ENCODE assay signal across 8 cellular contexts in the genomic region with DNA sequence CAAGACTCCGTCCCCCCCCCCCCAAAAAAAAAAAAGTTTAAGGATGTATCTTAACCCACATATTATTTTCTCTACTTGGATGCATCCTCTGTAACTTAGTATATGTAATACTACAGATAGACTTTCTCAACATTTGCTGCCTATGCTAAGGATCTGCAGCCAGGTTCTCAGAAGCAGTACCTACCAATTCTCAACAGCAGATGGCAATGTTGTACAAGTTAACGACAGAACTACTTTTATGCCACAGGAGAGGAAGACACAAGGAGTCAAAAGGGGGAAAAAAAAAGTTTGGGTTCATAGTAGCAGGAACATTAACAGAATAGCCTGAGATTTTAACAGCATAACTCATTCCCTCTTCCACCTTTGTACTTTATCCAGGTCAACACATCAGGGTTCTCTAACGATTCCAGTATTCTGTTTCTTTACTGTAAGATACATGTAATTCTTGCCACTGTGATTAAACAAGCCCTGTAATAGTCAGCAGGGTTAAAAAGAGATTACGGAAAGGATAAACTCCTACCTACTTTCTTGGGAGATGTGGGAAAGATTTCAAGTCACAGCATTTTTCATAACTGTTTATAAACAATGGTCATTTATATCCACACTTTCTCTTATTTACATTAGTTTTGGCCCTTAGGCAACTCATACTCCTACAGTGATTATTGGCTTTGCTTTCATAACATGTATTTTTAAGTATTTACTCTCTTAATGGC. TPM values are rescaled to one million over a fixed set of nuclear protein-coding genes. Genes with fewer than 3 reads are reported as not detected.
DNase-seq lines count a peak whose midpoint lies in the region; ATAC-seq and TF ChIP-seq lines count a peak whose summit lies in the region.

No MANE protein-coding gene starts in this region.

- no peak overlapping the region for H3K4me3 Mint-ChIP-seq in stimulated activated effector memory CD8-positive, alpha-beta T cell treated with anti-CD3 and anti-CD28 coated beads, Interleukin-12 subunit alpha, Interleukin-12 subunit beta, amount 100 ng/mL, for 72 hours

- H3K9me3 Mint-ChIP-seq in stimulated activated effector memory CD8-positive, alpha-beta T cell treated with anti-CD3 and anti-CD28 coated beads, Interleukin-12 subunit alpha, Interleukin-12 subunit beta, amount 100 ng/mL, for 72 hours: no peaks in the 10 kb centered on the region

- peak; percentile 73 for TF ChIP-seq CTCF in 22Rv1 (IDR thresholded peaks at IDR 0.05)

- ATAC-seq in stimulated activated effector memory CD8-positive, alpha-beta T cell treated with anti-CD3 and anti-CD28 coated beads, Interleukin-12 subunit alpha, Interleukin-12 subunit beta, amount 100 ng/mL, for 72 hours: peak; percentile 76

- H3K36me3 Mint-ChIP-seq in stimulated activated effector memory CD8-positive, alpha-beta T cell treated with anti-CD3 and anti-CD28 coated beads, Interleukin-12 subunit alpha, Interleukin-12 subunit beta, amount 100 ng/mL, for 72 hours: peaks cover 69% of the 10 kb centered on the region

- peak overlapping the region; percentile 44 for H3K27ac ChIP-seq in 22Rv1

- DNase-seq in GM03348 (ENCODE audit: low spot score) (peak; percentile 59), NCI-H1417 treated with DMSO at 0.1 percent for 48 hours (lab: John Stamatoyannopoulos, UW) (peak; percentile 71), SKM-1 treated with dmso at 0.1 percent for 144 hours (lab: John Stamatoyannopoulos, UW; ENCODE audit: unreplicated experiment) (peak; percentile 35), cerebellar cortex (ENCODE audit: low spot score) (peak; percentile 87), kidney tubule cell (ENCODE audit: low spot score) (peak; percentile 78), mesenteric fat pad (ENCODE audit: low spot score) (no peak)
- DNase-seq in stimulated activated effector memory CD8-positive, alpha-beta T cell treated with anti-CD3 and anti-CD28 coated beads, Interleukin-12 subunit alpha, Interleukin-12 subunit beta, amount 100 ng/mL, for 72 hours (ENCODE audit: low spot score in 2 of 2): peak; percentile 52 to 68

- no peak overlapping the region for H3K27ac Mint-ChIP-seq in stimulated activated effector memory CD8-positive, alpha-beta T cell treated with anti-CD3 and anti-CD28 coated beads, Interleukin-12 subunit alpha, Interleukin-12 subunit beta, amount 100 ng/mL, for 72 hours

- H3K4me1 Mint-ChIP-seq in stimulated activated effector memory CD8-positive, alpha-beta T cell treated with anti-CD3 and anti-CD28 coated beads, Interleukin-12 subunit alpha, Interleukin-12 subunit beta, amount 100 ng/mL, for 72 hours: peaks cover 5% of the 10 kb centered on the region

RNA-seq across cellular contexts. Expression of gene NEK9, which starts 5.7 kb away (rescaled TPM):
- total RNA-seq in mesenteric fat pad: 105 TPM

RNA-seq across cellular contexts. Expression of gene TMED10, which starts 43.9 kb away (rescaled TPM):
- total RNA-seq in mesenteric fat pad: 330 TPM
